10 cellular contexts compared by ENCODE assay signal in genomic region chr21:29237110-29238051, GRCh38.
DNase-seq lines count a peak whose midpoint lies in the region; ATAC-seq and TF ChIP-seq lines count a peak whose summit lies in the region.
"Had no signal": no experiment of that assay in that cellular context is flagged by ENCODE, and none has a peak within 500 bp of the region (broad histone marks: within the 10 kb centered on the region; RNA-seq: fewer than 3 reads in every experiment).

No MANE protein-coding gene starts in this region.

- DNase-seq in amniotic stem cell (lab: John Stamatoyannopoulos, UW): peak; percentile 22
- peak; percentile 32 for DNase-seq in kidney tubule cell (ENCODE audit: low spot score)
- DNase-seq in thoracic aorta (ENCODE audit: low spot score): no peak
- DNase-seq in SKM-1 (lab: John Stamatoyannopoulos, UW; ENCODE audit: unreplicated experiment): no peak
- no peak for DNase-seq in NCI-H2081 (lab: John Stamatoyannopoulos, UW)
- DNase-seq: activated CD4-positive, alpha-beta memory T cell treated with anti-CD3 and anti-CD28 coated beads, Interleukin-2, amount 10 ng/mL, durations not matched to agents 7 days and 5 days; Kasumi-1; stimulated activated CD4-positive, alpha-beta T cell treated with anti-CD3 and anti-CD28 coated beads, Interleukin-12 subunit alpha, Interleukin-12 subunit beta, amount 100 ng/mL, for 4 hours had no signal

- H3K9me3 ChIP-seq in thoracic aorta: no peaks in the 10 kb centered on the region

- H3K27me3 ChIP-seq in thoracic aorta (replicated peaks; ENCODE audit: insufficient read depth): no peaks in the 10 kb centered on the region

- H3K4me3 ChIP-seq in thoracic aorta: peak overlapping the region; percentile 22

- ATAC-seq in thoracic aorta (ENCODE audit: insufficient number of reproducible peaks, low FRiP score, low read depth) (no peak), HG02623 (IDR thresholded peaks at IDR 0.05; ENCODE audit: unreplicated experiment) (no peak)

- no peak for TF ChIP-seq CTCF in thoracic aorta (IDR thresholded peaks at IDR 0.05)

- TF ChIP-seq POLR2A in GM19099 (IDR thresholded peaks at IDR 0.05; ENCODE audit: extremely low read depth, insufficient read length, low read depth): peak; percentile 40

- no peaks in the 10 kb centered on the region for H3K36me3 ChIP-seq in thoracic aorta

- H3K4me1 ChIP-seq in thoracic aorta (ENCODE audit: control insufficient read depth in 1 of 2, low read depth in 2 of 2): peaks cover 28 to 31% of the 10 kb centered on the region in 2 donors

- H3K27ac ChIP-seq in thoracic aorta: peak overlapping the region; percentile 25 to 49

Comparison
In these comparisons a context has a peak if more than half of its experiments do, and no peak if none do; other contexts are left out.
1. DNase-seq: peak in amniotic stem cell (single experiment) and kidney tubule cell (single experiment); none in thoracic aorta (single experiment), SKM-1 (single experiment) and NCI-H2081 (0 of 2).